Comparison of ENCODE assay signal across 22 cellular contexts in genomic region chr13:106588367-106588766, GRCh38.
"Had no signal": no experiment of that assay in that cellular context is flagged by ENCODE, and none has a peak within 500 bp of the region (broad histone marks: within the 10 kb centered on the region; RNA-seq: fewer than 3 reads in every experiment).

No MANE protein-coding gene starts in this region.

- H3K27me3 ChIP-seq: breast epithelium, tibial artery had no signal

- H3K4me1 Mint-ChIP-seq: activated B cell treated with CpG ODN at 0.5 μM for 24 hours; activated CD4-positive, alpha-beta T cell treated with anti-CD3 and anti-CD28 coated beads for 36 hours; activated T-helper 17 cell treated with anti-CD3 and anti-CD28 coated beads, Interleukin-2, amount 50 U/mL, for 72 hours; T-helper 17 cell had no signal

- H3K9me3 ChIP-seq: tibial artery had no signal

- H3K27ac Mint-ChIP-seq: activated B cell treated with CpG ODN at 0.5 μM for 24 hours; activated CD4-positive, alpha-beta T cell treated with anti-CD3 and anti-CD28 coated beads for 36 hours; activated naive CD8-positive, alpha-beta T cell; activated T-cell treated with anti-CD3 and anti-CD28 coated beads, Interleukin-2, amount 50 U/mL, for 24 hours; activated T-helper 17 cell treated with anti-CD3 and anti-CD28 coated beads, Interleukin-2, amount 50 U/mL, for 72 hours; natural killer cell treated with Interleukin-12 subunit alpha and Interleukin-12 subunit beta and Interleukin-15 and Interleukin-18, amount 100 ng/mL, for 72 hours; progenitor cell of endocrine pancreas; stimulated activated naive CD8-positive, alpha-beta T cell treated with anti-CD3 and anti-CD28 coated beads, Interleukin-15, Interleukin-2, amounts not matched to agents 100 ng/mL and 50 ng/mL, for 24 hours; T-helper 17 cell had no signal

- H3K27ac ChIP-seq: breast epithelium, tibial artery had no signal

- H3K36me3 ChIP-seq: breast epithelium, tibial artery had no signal

- H3K4me3 Mint-ChIP-seq: activated B cell treated with CpG ODN at 0.5 μM for 24 hours; activated CD4-positive, alpha-beta T cell treated with anti-CD3 and anti-CD28 coated beads for 36 hours; activated naive CD8-positive, alpha-beta T cell; activated T-cell treated with anti-CD3 and anti-CD28 coated beads, Interleukin-2, amount 50 U/mL, for 24 hours; activated T-helper 17 cell treated with anti-CD3 and anti-CD28 coated beads, Interleukin-2, amount 50 U/mL, for 72 hours; natural killer cell treated with Interleukin-12 subunit alpha and Interleukin-12 subunit beta and Interleukin-15 and Interleukin-18, amount 100 ng/mL, for 72 hours; stimulated activated naive CD8-positive, alpha-beta T cell treated with anti-CD3 and anti-CD28 coated beads, Interleukin-15, Interleukin-2, amounts not matched to agents 100 ng/mL and 50 ng/mL, for 24 hours; T-helper 17 cell had no signal

- H3K4me1 ChIP-seq: breast epithelium, tibial artery had no signal

- H3K27me3 Mint-ChIP-seq: progenitor cell of endocrine pancreas had no signal

- ATAC-seq: activated CD4-positive, alpha-beta T cell treated with anti-CD3 and anti-CD28 coated beads for 36 hours; natural killer cell treated with Interleukin-12 subunit alpha and Interleukin-12 subunit beta and Interleukin-15 and Interleukin-18, amount 100 ng/mL, for 72 hours; T-helper 17 cell had no signal

- DNase-seq: activated B cell treated with CpG ODN at 0.5 μM for 24 hours; activated CD4-positive, alpha-beta T cell treated with anti-CD3 and anti-CD28 coated beads for 36 hours; activated CD4-positive, alpha-beta T cell treated with anti-CD3 and anti-CD28 coated beads, Interleukin-2, amount 50 U/mL, for 4 hours; activated CD8-positive, alpha-beta memory T cell treated with anti-CD3 and anti-CD28 coated beads for 24 hours; activated CD8-positive, alpha-beta memory T cell treated with anti-CD3 and anti-CD28 coated beads, Interleukin-2, amount 50 U/mL, for 4 hours; activated T-cell treated with anti-CD3 and anti-CD28 coated beads, Interleukin-2, amount 50 U/mL, for 24 hours; cortex of kidney; effector CD4-positive, alpha-beta T cell; foreskin melanocyte; glutamatergic neuron; retina; stimulated activated CD4-positive, alpha-beta T cell treated with anti-CD3 and anti-CD28 coated beads, Interleukin-12 subunit alpha, Interleukin-12 subunit beta, amount 100 ng/mL, for 4 hours; stimulated activated CD4-positive, alpha-beta T cell treated with anti-CD3 and anti-CD28 coated beads, Interleukin-4, amount 100 ng/mL, for 4 hours; T-helper 17 cell; tibial artery had no signal

- H3K4me3 ChIP-seq: breast epithelium, lung, tibial artery had no signal
